Comparison of ENCODE assay signal across 10 cellular contexts in the genomic region with DNA sequence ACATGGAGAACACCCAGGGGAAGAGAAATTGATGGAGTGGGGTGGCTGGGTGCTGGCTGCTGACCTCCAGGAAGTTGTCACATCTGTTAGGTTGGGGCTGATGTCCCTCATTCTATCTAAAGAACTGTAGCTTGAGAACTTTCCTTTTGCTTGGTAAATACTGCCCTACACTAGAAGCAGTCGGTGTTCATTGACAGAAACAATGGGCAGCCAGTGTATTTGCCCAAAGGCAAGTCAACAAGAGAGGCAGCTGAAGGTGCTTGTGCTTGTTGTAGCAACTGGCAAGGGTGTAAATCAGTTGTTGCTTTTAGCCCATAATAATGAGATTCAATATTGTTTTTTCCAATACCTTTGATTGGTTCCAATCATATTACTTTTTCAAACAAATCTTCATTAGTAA. TPM values are rescaled to one million over a fixed set of nuclear protein-coding genes. Genes with fewer than 3 reads are reported as not detected.
DNase-seq lines count a peak whose midpoint lies in the region; ATAC-seq and TF ChIP-seq lines count a peak whose summit lies in the region.
"Had no signal": no experiment of that assay in that cellular context is flagged by ENCODE, and none has a peak within 500 bp of the region (broad histone marks: within the 10 kb centered on the region; RNA-seq: fewer than 3 reads in every experiment).

No MANE protein-coding gene starts in this region.

- DNase-seq in left ventricle myocardium inferior = no peak
- no peak for DNase-seq in cardiac septum (ENCODE audit: low spot score)
- DNase-seq in RWPE2 (ENCODE audit: low spot score) = no peak
- no peak for DNase-seq in fibroblast of mammary gland (ENCODE audit: low read depth)
- DNase-seq in upper lobe of left lung = no peak
- DNase-seq in aorta = no peak
- no peak for DNase-seq in activated CD8-positive, alpha-beta memory T cell treated with anti-CD3 and anti-CD28 coated beads, Interleukin-2, amount 50 U/mL, for 4 hours
- DNase-seq: DMS79 treated with DMSO at 0.1 percent for 48 hours, kidney glomerular epithelial cell had no signal

- H3K9me3 ChIP-seq in left ventricle myocardium inferior (replicated peaks) (no peaks in the 10 kb centered on the region), RWPE2 (ENCODE audit: severe bottlenecking) (no peaks in the 10 kb centered on the region), upper lobe of left lung (no peaks in the 10 kb centered on the region), aorta (ENCODE audit: control insufficient read depth, low read length) (no peaks in the 10 kb centered on the region)

- TF ChIP-seq CTCF in left ventricle myocardium inferior (IDR thresholded peaks at IDR 0.05; ENCODE audit: borderline replicate concordance) (no peak), RWPE2 (IDR thresholded peaks at IDR 0.05; ENCODE audit: poor library complexity, severe bottlenecking) (no peak), fibroblast of mammary gland (conservative IDR thresholded peaks at IDR 0.05; ENCODE audit: control insufficient read depth, insufficient read depth, low read depth, low read length) (no peak), upper lobe of left lung (IDR thresholded peaks at IDR 0.05) (no peak)

- TF ChIP-seq POLR2A in upper lobe of left lung (IDR thresholded peaks at IDR 0.05) = no peak

- intact Hi-C loops in left ventricle myocardium inferior (cut with micrococcal nuclease) = no loop called here
- intact Hi-C loops in cardiac septum (cut with DNase I) = no loop called here
- intact Hi-C loops in aorta (cut with DNase I) = no loop called here

- no peak for TF ChIP-seq EP300 in upper lobe of left lung (IDR thresholded peaks at IDR 0.05)

- peak overlapping the region; percentile 68 for H3K4me3 ChIP-seq in left ventricle myocardium inferior
- peak overlapping the region; percentile 44 for H3K4me3 ChIP-seq in RWPE2 (ENCODE audit: severe bottlenecking)
- H3K4me3 ChIP-seq in fibroblast of mammary gland (ENCODE audit: control insufficient read depth, low read depth, low read length) = peak overlapping the region; percentile 77
- peak overlapping the region in 2 of 4 donors; percentile 55 to 56 for H3K4me3 ChIP-seq in upper lobe of left lung
- no peak overlapping the region for H3K4me3 ChIP-seq in aorta (ENCODE audit: low read length in 2 of 2)

- H3K36me3 ChIP-seq in left ventricle myocardium inferior (no peaks in the 10 kb centered on the region), RWPE2 (ENCODE audit: low read depth) (peaks cover 20% of the 10 kb centered on the region), upper lobe of left lung (no peaks in the 10 kb centered on the region), aorta (ENCODE audit: control insufficient read depth in 1 of 2, insufficient read depth in 2 of 2, low read length in 1 of 2) (no peaks in the 10 kb centered on the region)

- H3K27me3 ChIP-seq in left ventricle myocardium inferior (ENCODE audit: low read depth) = no peaks in the 10 kb centered on the region
- no peaks in the 10 kb centered on the region for H3K27me3 ChIP-seq in RWPE2 (ENCODE audit: insufficient read depth, poor library complexity, severe bottlenecking)
- no peaks in the 10 kb centered on the region for H3K27me3 ChIP-seq in upper lobe of left lung
- no peaks in the 10 kb centered on the region for H3K27me3 ChIP-seq in aorta (ENCODE audit: control insufficient read depth in 1 of 2, insufficient read depth in 2 of 2, low read length in 1 of 2)

- ATAC-seq in RWPE2 (ENCODE audit: low read depth) (no peak), upper lobe of left lung (ENCODE audit: low FRiP score in 2 of 2) (no peak), aorta (ENCODE audit: low FRiP score) (no peak), GM21381 (IDR thresholded peaks at IDR 0.05; ENCODE audit: unreplicated experiment) (no peak)

- H3K4me1 ChIP-seq in left ventricle myocardium inferior = peaks cover 15% of the 10 kb centered on the region
- H3K4me1 ChIP-seq in RWPE2 (ENCODE audit: insufficient read depth, poor library complexity, severe bottlenecking) = peaks cover 50% of the 10 kb centered on the region
- H3K4me1 ChIP-seq in upper lobe of left lung = peaks cover 0 to 18% (median 4%) of the 10 kb centered on the region in 4 donors
- no peaks in the 10 kb centered on the region for H3K4me1 ChIP-seq in aorta (ENCODE audit: control insufficient read depth in 1 of 2, insufficient read depth in 2 of 2, low read length in 2 of 2)

- no peak overlapping the region for H3K27ac ChIP-seq in left ventricle myocardium inferior (replicated peaks)
- H3K27ac ChIP-seq in RWPE2 (ENCODE audit: poor library complexity, severe bottlenecking) = peak overlapping the region; percentile 99
- peak overlapping the region in 3 of 4 donors; percentile 35 to 86 (median 74) for H3K27ac ChIP-seq in upper lobe of left lung
- H3K27ac ChIP-seq in aorta (ENCODE audit: low read depth in 1 of 2, low read length in 2 of 2) = no peak overlapping the region

- 38 to 76% methylated on average over 1 of the region's 1 CpG for WGBS in upper lobe of left lung, 2 donors
- WGBS in aorta, 2 donors = 44 to 47% methylated on average over 1 of the region's 1 CpG

RNA-seq across cellular contexts. Expression of gene TMEM154, which starts 1.0 kb away (rescaled TPM):
- total RNA-seq in left ventricle myocardium inferior (1.4 TPM), cardiac septum (1.6 TPM), upper lobe of left lung (10 to 100 TPM in 2 of 6 donors, 1 to 10 TPM in 4; 2.4 to 18.7 (median 6.0) TPM), aorta (1 to 10 TPM; 5.1 to 5.4 TPM)
- polyA plus RNA-seq in aorta = under 1 TPM; under 0.01 to 0.13 TPM

Comparison
In these comparisons a context has a peak if more than half of its experiments do, and no peak if none do; other contexts are left out.
1. H3K27ac ChIP-seq: peak in RWPE2 (single experiment) and upper lobe of left lung (3 of 4); none in left ventricle myocardium inferior (single experiment) and aorta (0 of 2).
2. H3K4me3 ChIP-seq: peak in left ventricle myocardium inferior (single experiment), RWPE2 (single experiment) and fibroblast of mammary gland (single experiment); none in aorta (0 of 2).